In the genomic region with DNA sequence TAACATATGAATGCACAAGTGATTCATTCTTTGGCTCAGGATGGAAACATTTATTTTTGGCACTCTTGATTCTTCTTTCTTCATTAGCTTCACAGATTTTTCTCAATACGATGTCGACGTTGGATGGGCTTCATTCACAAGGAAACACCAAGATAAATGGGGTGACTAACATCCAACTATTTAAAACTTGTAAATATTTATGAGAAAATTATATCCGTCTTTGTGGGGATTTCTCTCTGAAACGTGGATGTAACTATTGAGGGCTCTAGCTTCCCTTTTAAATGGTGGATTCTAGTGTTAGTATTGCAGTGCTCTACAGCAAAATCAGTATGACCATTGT, we compare ENCODE assay signal across 14 cellular contexts.
"Had no signal": no experiment of that assay in that cellular context is flagged by ENCODE, and none has a peak within 500 bp of the region (broad histone marks: within the 10 kb centered on the region; RNA-seq: fewer than 3 reads in every experiment).

No MANE protein-coding gene starts in this region.

- H3K9me3 Mint-ChIP-seq: central memory CD8-positive, alpha-beta T cell; immature natural killer cell; naive B cell had no signal

- ATAC-seq: lower lobe of right lung, pancreas had no signal

- H3K36me3 Mint-ChIP-seq: immature natural killer cell, naive B cell had no signal

- H3K36me3 ChIP-seq: lower lobe of right lung, pancreas, tibial artery, uterus had no signal

- H3K27ac Mint-ChIP-seq: immature natural killer cell had no signal

- H3K27ac ChIP-seq: lower lobe of right lung, pancreas, tibial artery, uterus had no signal

- DNase-seq: activated CD4-positive, alpha-beta T cell treated with anti-CD3 and anti-CD28 coated beads, Interleukin-2, amount 50 U/mL, for 4 hours; activated CD4-positive, CD25-positive, alpha-beta regulatory T cell; activated CD8-positive, alpha-beta memory T cell treated with anti-CD3 and anti-CD28 coated beads, Interleukin-2, amount 50 U/mL, for 48 hours; cortex of kidney; effector CD8-positive, alpha-beta T cell; immature natural killer cell; left cardiac atrium; lower lobe of right lung; naive B cell; pancreas; stimulated activated CD4-positive, alpha-beta T cell treated with anti-CD3 and anti-CD28 coated beads, Interleukin-4, amount 100 ng/mL, for 24 hours; tibial artery; uterus had no signal

- H3K4me1 ChIP-seq: tibial artery, uterus had no signal

- H3K27me3 Mint-ChIP-seq: central memory CD8-positive, alpha-beta T cell; naive B cell had no signal

- H3K4me3 ChIP-seq: lower lobe of right lung, pancreas, tibial artery, uterus had no signal

- H3K27me3 ChIP-seq: pancreas, tibial artery, uterus had no signal

- H3K9me3 ChIP-seq: lower lobe of right lung, pancreas, tibial artery, uterus had no signal

- H3K4me3 Mint-ChIP-seq: central memory CD8-positive, alpha-beta T cell; immature natural killer cell; naive B cell had no signal

- FAIRE-seq: pancreas had no signal
